In the genomic region with DNA sequence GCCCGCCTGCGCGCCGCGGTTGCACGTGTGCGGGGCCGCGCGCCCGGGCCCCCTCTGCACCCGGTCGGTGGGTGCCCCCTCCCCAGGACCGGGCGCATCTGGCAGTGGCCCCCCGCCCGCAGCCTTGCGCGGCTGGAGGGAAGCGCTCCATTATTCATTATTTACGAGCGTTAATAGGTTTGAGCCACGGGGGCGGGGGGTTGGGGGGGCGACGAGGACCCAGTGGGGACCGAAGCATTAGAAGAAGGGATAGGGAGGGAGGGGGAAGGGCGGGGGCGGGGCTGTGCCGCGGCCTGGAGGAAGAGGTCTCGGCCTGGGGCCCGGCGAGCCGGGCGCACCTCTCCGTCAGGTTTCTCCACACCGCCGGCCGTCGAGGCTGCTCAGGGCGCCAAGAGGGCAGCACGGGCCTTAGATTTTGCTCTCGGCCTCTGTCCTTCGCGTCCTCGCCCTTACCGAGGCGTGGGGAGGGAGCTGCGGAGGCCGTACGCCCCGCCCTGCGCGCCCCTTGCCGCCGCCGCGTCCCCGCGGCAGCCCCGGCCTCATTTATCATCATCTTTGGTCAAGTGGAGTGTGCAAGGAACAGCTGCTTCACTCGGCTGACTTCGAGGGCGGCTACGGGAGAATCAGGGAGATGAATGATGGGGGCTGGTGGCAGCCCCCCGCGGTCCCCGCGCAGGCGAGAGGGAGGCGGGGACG, we compare ENCODE assay signal across 8 cellular contexts. TPM values are rescaled to one million over a fixed set of nuclear protein-coding genes. Genes with fewer than 3 reads are reported as not detected.
DNase-seq lines count a peak whose midpoint lies in the region; ATAC-seq and TF ChIP-seq lines count a peak whose summit lies in the region.

No MANE protein-coding gene starts in this region.

- ATAC-seq in GM18505 (IDR thresholded peaks at IDR 0.05; ENCODE audit: unreplicated experiment) (peak; percentile 11), GM18519 (IDR thresholded peaks at IDR 0.05; ENCODE audit: low FRiP score, unreplicated experiment) (no peak), HG03097 (IDR thresholded peaks at IDR 0.05; ENCODE audit: low FRiP score, unreplicated experiment) (no peak)

- DNase-seq in AG04449 (ENCODE audit: low read depth, low spot score) (no peak), dermis blood vessel endothelial cell (peak; percentile 9), CD1c-positive myeloid dendritic cell (ENCODE audit: extremely low spot score) (no peak)

- peaks cover 30% of the 10 kb centered on the region for H3K4me1 ChIP-seq in OCI-LY1 (ENCODE audit: insufficient read depth, low read length, severe bottlenecking)
- peaks cover 49% of the 10 kb centered on the region for H3K4me1 ChIP-seq in mucosa of stomach (ENCODE audit: control insufficient read depth, insufficient read depth, low read length)

- peaks cover 5% of the 10 kb centered on the region; the same call in 1 of the 2 replicates for H3K27me3 ChIP-seq in OCI-LY1 (ENCODE audit: insufficient read depth, low read length)
- peaks cover 16% of the 10 kb centered on the region for H3K27me3 ChIP-seq in mucosa of stomach (ENCODE audit: control insufficient read depth, insufficient read depth, low read length)

- POLR2A ChIA-PET in AG04449 (lab: Yijun Ruan, JAX) = interaction anchor here (1.2 kb wide), 1 partner anchor 99 kb away, joined by 3 read pairs; no protein-coding TSS in a partner anchor

- H4K20me1 ChIP-seq in OCI-LY1 (ENCODE audit: insufficient read depth, low read length) = no peaks in the 10 kb centered on the region

- H3K36me3 ChIP-seq in OCI-LY1 (ENCODE audit: insufficient read depth, low read length) (no peaks in the 10 kb centered on the region), mucosa of stomach (ENCODE audit: control insufficient read depth, insufficient read depth, low read length) (no peaks in the 10 kb centered on the region)

- H2AFZ ChIP-seq in OCI-LY1 (ENCODE audit: low read length) = no peak overlapping the region

- H3K9me2 ChIP-seq in OCI-LY1 (ENCODE audit: low read depth, low read length) = no peaks in the 10 kb centered on the region

- no peaks in the 10 kb centered on the region for H3F3A ChIP-seq in OCI-LY1 (ENCODE audit: insufficient read depth, low read length)

- H3K9me3 ChIP-seq in OCI-LY1 (ENCODE audit: low read length) = no peaks in the 10 kb centered on the region
- H3K9me3 ChIP-seq in mucosa of stomach (ENCODE audit: control insufficient read depth, low read length) = no peaks in the 10 kb centered on the region

- no peak overlapping the region for H3K9ac ChIP-seq in OCI-LY1 (ENCODE audit: low read length)
- peak overlapping the region; percentile 22 for H3K9ac ChIP-seq in mucosa of stomach (ENCODE audit: low read length)

- peak overlapping the region; percentile 43 for H3K4me3 ChIP-seq in AG04449 (ENCODE audit: low read depth, low read length)
- H3K4me3 ChIP-seq in OCI-LY1 (ENCODE audit: low read depth, low read length, poor library complexity, severe bottlenecking) = peak overlapping the region; percentile 48
- no peak overlapping the region for H3K4me3 ChIP-seq in mucosa of stomach (ENCODE audit: low read length)

- H3K27ac ChIP-seq in OCI-LY1 (ENCODE audit: low read depth, low read length, poor library complexity, severe bottlenecking) = no peak overlapping the region

- no peak for TF ChIP-seq POLR2A in GM18505 (IDR thresholded peaks at IDR 0.05; ENCODE audit: borderline replicate concordance, extremely low read depth, insufficient read depth, insufficient read length)

- TF ChIP-seq CTCF in AG04449 (IDR thresholded peaks at IDR 0.05; ENCODE audit: insufficient read depth, low read length, missing control alignments) (no peak), OCI-LY1 (IDR thresholded peaks at IDR 0.05; ENCODE audit: low read length) (no peak)

- peak overlapping the region; percentile 61 for H3K4me2 ChIP-seq in OCI-LY1 (ENCODE audit: low read length)

- H3K79me2 ChIP-seq in OCI-LY1 (ENCODE audit: insufficient read depth, low read length) = no peaks in the 10 kb centered on the region

- CTCF ChIA-PET in AG04449 (lab: Yijun Ruan, JAX) = interaction anchor here (3.0 kb wide), 1 partner anchor 103 kb away, joined by 14 read pairs; no protein-coding TSS in a partner anchor

RNA-seq across cellular contexts. Expression of a gene that starts 54.2 kb away (rescaled TPM):
- total RNA-seq in dermis blood vessel endothelial cell = 28.8 and 71.5 TPM in 2 replicates
